Comparison of ENCODE assay signal across 15 cellular contexts in the genomic region with DNA sequence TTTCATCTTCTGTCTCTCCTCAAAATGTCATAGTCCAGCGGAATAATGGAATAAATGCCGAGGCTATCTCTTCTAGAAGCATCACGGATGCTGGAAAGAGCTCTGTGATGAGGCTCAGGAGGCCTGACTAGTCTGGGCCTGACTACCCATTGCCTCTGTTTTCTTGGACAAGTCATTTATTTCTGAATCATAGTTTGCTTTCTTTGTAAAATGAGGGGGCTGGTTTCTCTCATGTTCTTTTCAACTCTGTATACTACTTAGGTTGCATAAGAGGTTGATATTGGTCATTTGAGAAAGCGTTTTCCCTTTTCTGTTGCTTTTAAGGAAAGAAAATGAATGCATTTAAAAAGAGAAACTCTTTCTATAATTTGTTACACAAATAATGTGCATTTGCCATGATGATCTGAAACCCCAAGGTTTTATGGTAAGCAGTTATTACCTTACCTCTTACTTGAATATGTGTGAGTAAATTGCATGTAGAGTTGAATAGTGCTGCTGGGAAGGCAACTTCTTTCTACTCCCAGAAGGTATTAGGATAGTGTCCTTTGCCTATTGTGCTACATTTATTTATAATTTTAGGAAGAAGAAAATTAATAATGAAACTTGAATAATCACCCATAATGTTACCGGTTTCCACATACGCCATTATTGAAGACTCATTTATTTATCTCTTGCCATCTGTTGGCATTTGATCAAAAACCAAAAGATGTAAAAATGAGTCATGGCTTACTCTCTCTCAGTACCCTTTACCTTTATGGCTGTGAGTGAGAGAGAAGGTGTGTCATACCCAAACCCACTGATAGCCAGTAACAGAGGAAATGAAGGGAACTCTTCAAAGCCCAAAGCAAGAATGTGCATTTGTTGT.
DNase-seq lines count a peak whose midpoint lies in the region; ATAC-seq and TF ChIP-seq lines count a peak whose summit lies in the region.
"Had no signal": no experiment of that assay in that cellular context is flagged by ENCODE, and none has a peak within 500 bp of the region (broad histone marks: within the 10 kb centered on the region; RNA-seq: fewer than 3 reads in every experiment).

No MANE protein-coding gene starts in this region.

- in situ Hi-C loops in mammary epithelial cell (cut with MboI; ENCODE audit: low sequenced_read_pairs in 2 of 2): loop anchor here in 1 of 2 donors (5.0 kb wide), 1 partner anchor 359 kb away; no protein-coding TSS in a partner anchor

- intact Hi-C loops in mammary epithelial cell (cut with micrococcal nuclease): loop anchor here (5.0 kb wide), 1 partner anchor 79 kb away; no protein-coding TSS in a partner anchor

- H3K27me3 ChIP-seq in mammary epithelial cell (ENCODE audit: insufficient read depth, low read length) (no peaks in the 10 kb centered on the region), skeletal muscle satellite cell (ENCODE audit: control insufficient read depth, insufficient read depth, low read length) (no peaks in the 10 kb centered on the region)
- H3K27me3 ChIP-seq: body of pancreas, esophagus muscularis mucosa, neutrophil had no signal

- H3K27me3 Mint-ChIP-seq in activated CD8-positive, alpha-beta memory T cell treated with anti-CD3 and anti-CD28 coated beads, Interleukin-2, amount 10 ng/mL, durations not matched to agents 7 days and 5 days: peaks cover 68% of the 10 kb centered on the region

- no peak for TF ChIP-seq CTCF in mammary epithelial cell (conservative IDR thresholded peaks at IDR 0.05 in 1 of 2, IDR thresholded peaks at IDR 0.05 in 1 of 2; ENCODE audit: extremely low read depth in 1 of 2, insufficient read depth in 1 of 2, low read depth in 1 of 2, low read length in 2 of 2)

- no TSS peak for BruUV-seq in mammary epithelial cell (replicated peaks; lab: Mats Ljungman, UMichigan)

- no peaks in the 10 kb centered on the region for H3K9me3 ChIP-seq in mammary epithelial cell (replicated peaks; ENCODE audit: insufficient read depth, low read length)
- no peaks in the 10 kb centered on the region for H3K9me3 ChIP-seq in skeletal muscle satellite cell (replicated peaks; ENCODE audit: low read length)
- H3K9me3 ChIP-seq: body of pancreas, esophagus muscularis mucosa, neutrophil, thoracic aorta had no signal

- no peak overlapping the region for H3K4me3 Mint-ChIP-seq in activated CD8-positive, alpha-beta memory T cell treated with anti-CD3 and anti-CD28 coated beads, Interleukin-2, amount 10 ng/mL, durations not matched to agents 7 days and 5 days

- H3K27ac Mint-ChIP-seq in activated CD8-positive, alpha-beta memory T cell treated with anti-CD3 and anti-CD28 coated beads, Interleukin-2, amount 10 ng/mL, durations not matched to agents 7 days and 5 days: no peak overlapping the region

- H3K4me1 ChIP-seq in mammary epithelial cell (ENCODE audit: insufficient read depth, low read length) (peaks cover 20% of the 10 kb centered on the region), skeletal muscle satellite cell (ENCODE audit: control insufficient read depth, insufficient read depth, low read length) (peaks cover 16% of the 10 kb centered on the region)
- H3K4me1 ChIP-seq: body of pancreas had no signal

- dilution Hi-C loops in mammary epithelial cell (cut with HindIII; ENCODE audit: low sequenced_read_pairs): no loop called here

- H2AFZ ChIP-seq in mammary epithelial cell (ENCODE audit: low read depth, low read length): peak overlapping the region; percentile 28

- peaks cover 2% of the 10 kb centered on the region for H3K36me3 Mint-ChIP-seq in activated CD8-positive, alpha-beta memory T cell treated with anti-CD3 and anti-CD28 coated beads, Interleukin-2, amount 10 ng/mL, durations not matched to agents 7 days and 5 days

- H3K4me2 ChIP-seq in mammary epithelial cell (ENCODE audit: insufficient read depth, low read depth, low read length) (peak overlapping the region; percentile 73), skeletal muscle satellite cell (ENCODE audit: low read length) (peak overlapping the region; percentile 17)

- H4K20me1 ChIP-seq in mammary epithelial cell (ENCODE audit: insufficient read depth, low read length): no peaks in the 10 kb centered on the region

- CTCF ChIA-PET in activated CD8-positive, alpha-beta memory T cell treated with anti-CD3 and anti-CD28 coated beads, Interleukin-2, amount 10 ng/mL, durations not matched to agents 7 days and 5 days (lab: Charles Lee): interaction anchor here (1.2 to 1.8 kb wide), 2 partner anchors 10 to 56 kb away, joined by 3 to 4 read pairs; no protein-coding TSS in a partner anchor
- CTCF ChIA-PET in mammary epithelial cell (lab: Charles Lee; ENCODE audit: low non-redundant PET): no interaction called here

- DNase-seq in activated CD8-positive, alpha-beta memory T cell treated with anti-CD3 and anti-CD28 coated beads, Interleukin-2, amount 10 ng/mL, durations not matched to agents 7 days and 5 days: no peak
- DNase-seq in activated CD8-positive, alpha-beta memory T cell treated with anti-CD3 and anti-CD28 coated beads for 24 hours: no peak
- DNase-seq in NCI-H226 (peak; percentile 52), mammary epithelial cell (peak; percentile 95), mucosa of gallbladder (ENCODE audit: low spot score) (no peak)
- DNase-seq: body of pancreas, GDM1, left cardiac atrium, NCI-H1105 had no signal

- H3K36me3 ChIP-seq in mammary epithelial cell (ENCODE audit: insufficient read depth, low read length) (no peaks in the 10 kb centered on the region), skeletal muscle satellite cell (ENCODE audit: insufficient read depth, low read length) (no peaks in the 10 kb centered on the region)
- H3K36me3 ChIP-seq: esophagus muscularis mucosa, neutrophil, thoracic aorta had no signal

- H3K9ac ChIP-seq in mammary epithelial cell (ENCODE audit: insufficient read depth, low read length) (peak overlapping the region; percentile 9), skeletal muscle satellite cell (ENCODE audit: low read depth, low read length) (no peak overlapping the region)

- peak; percentile 97 for ATAC-seq in activated CD8-positive, alpha-beta memory T cell treated with anti-CD3 and anti-CD28 coated beads, Interleukin-2, amount 10 ng/mL, durations not matched to agents 7 days and 5 days
- no peak for ATAC-seq in GM19397 (IDR thresholded peaks at IDR 0.05; ENCODE audit: unreplicated experiment)
- ATAC-seq in GM19328 (IDR thresholded peaks at IDR 0.05; ENCODE audit: unreplicated experiment): no peak
- ATAC-seq: body of pancreas had no signal

- H3K4me3 ChIP-seq in mammary epithelial cell (replicated peaks in 1 of 3; ENCODE audit: insufficient read depth in 1 of 3, low read depth in 2 of 3, low read length in 3 of 3) (peak overlapping the region in 2 of 3 experiments; percentile 16 to 31), skeletal muscle satellite cell (ENCODE audit: low read length) (no peak overlapping the region)
- H3K4me3 ChIP-seq: body of pancreas, esophagus muscularis mucosa, thoracic aorta had no signal

- H3K79me2 ChIP-seq in mammary epithelial cell (ENCODE audit: insufficient read depth, low read length): no peaks in the 10 kb centered on the region

- 12% methylated on average over 6 of the region's 6 CpGs for WGBS in mammary epithelial cell (ENCODE audit: low coverage, missing lambda C conversion rate)

- peaks cover 16% of the 10 kb centered on the region for H3K4me1 Mint-ChIP-seq in activated CD8-positive, alpha-beta memory T cell treated with anti-CD3 and anti-CD28 coated beads, Interleukin-2, amount 10 ng/mL, durations not matched to agents 7 days and 5 days

- peak overlapping the region; percentile 89 for H3K27ac ChIP-seq in mammary epithelial cell (ENCODE audit: insufficient read depth, low read depth, low read length)
- H3K27ac ChIP-seq: body of pancreas, esophagus muscularis mucosa, neutrophil, thoracic aorta had no signal

- no peaks in the 10 kb centered on the region for H3K9me3 Mint-ChIP-seq in activated CD8-positive, alpha-beta memory T cell treated with anti-CD3 and anti-CD28 coated beads, Interleukin-2, amount 10 ng/mL, durations not matched to agents 7 days and 5 days (ENCODE audit: low read depth)

Comparison
In these comparisons a context has a peak if more than half of its experiments do, and no peak if none do; other contexts are left out.
1. DNase-seq: peak in NCI-H226 (single experiment) and mammary epithelial cell (single experiment); none in activated CD8-positive, alpha-beta memory T cell treated with anti-CD3 and anti-CD28 coated beads, Interleukin-2, amount 10 ng/mL, durations not matched to agents 7 days and 5 days (single experiment), activated CD8-positive, alpha-beta memory T cell treated with anti-CD3 and anti-CD28 coated beads for 24 hours (single experiment) and mucosa of gallbladder (single experiment).